In genomic region chr5:95843733-95844223, GRCh38 we compare ENCODE assay signal across 1 cellular context.
TF ChIP-seq lines count a peak whose summit lies in the region.

No MANE protein-coding gene starts in this region.

TF ChIP-seq in HEK293, 187 proteins besides CTCF, POLR2A, EP300 and RAD21 (continued from another document):
- TF ChIP-seq ZNF518A (tag by site-specific recombination; conservative IDR thresholded peaks at IDR 0.05; ENCODE audit: low read depth) (no peak), ZXDB (tag by site-specific recombination; IDR thresholded peaks at IDR 0.05) (no peak), ZNF580 (tag by site-specific recombination; IDR thresholded peaks at IDR 0.05) (no peak)
